Comparison of ENCODE assay signal across 8 cellular contexts in genomic region chr19:41397086-41398041, GRCh38. TPM values are rescaled to one million over a fixed set of nuclear protein-coding genes. Genes with fewer than 3 reads are reported as not detected.
DNase-seq lines count a peak whose midpoint lies in the region; ATAC-seq and TF ChIP-seq lines count a peak whose summit lies in the region.

Gene BCKDHA, plus strand, starts transcription at chr19:41397818. Its CDS starts 10 bp downstream, at chr19:41397828.
Gene EXOSC5, minus strand, starts transcription at chr19:41397359. Its CDS starts 31 bp downstream, at chr19:41397328.

- H3K9me3 Mint-ChIP-seq in activated T-helper 2 cell treated with anti-CD3 and anti-CD28 coated beads, Interferon-gamma antibody, Interleukin-2, Interleukin-4, amounts not matched to agents 10 μg/mL and 5 μg/mL and 100 μg/mL, durations not matched to agents 14 hours and 24 hours and 36 hours: no peaks in the 10 kb centered on the region
- H3K9me3 Mint-ChIP-seq in naive thymus-derived CD4-positive, alpha-beta T cell: no peaks in the 10 kb centered on the region
- H3K9me3 Mint-ChIP-seq in stimulated activated naive B cell treated with anti-CD40 and anti-IgM and Interleukin-4, amounts not matched to agents 10 μg/mL and 1 μg/mL and 100 μg/mL, for 72 hours: no peaks in the 10 kb centered on the region

- H3K27ac Mint-ChIP-seq in activated T-helper 2 cell treated with anti-CD3 and anti-CD28 coated beads, Interferon-gamma antibody, Interleukin-2, Interleukin-4, amounts not matched to agents 10 μg/mL and 5 μg/mL and 100 μg/mL, durations not matched to agents 14 hours and 24 hours and 36 hours: peak within 1 kb of the TSS; percentile 99
- peak within 1 kb of the TSS; percentile 99 to 100 (median 100) for H3K27ac Mint-ChIP-seq in naive thymus-derived CD4-positive, alpha-beta T cell
- H3K27ac Mint-ChIP-seq in stimulated activated naive B cell treated with anti-CD40 and anti-IgM and Interleukin-4, amounts not matched to agents 10 μg/mL and 1 μg/mL and 100 μg/mL, for 72 hours: peak within 1 kb of the TSS; percentile 100

- TF ChIP-seq CTCF in RWPE2 (IDR thresholded peaks at IDR 0.05; ENCODE audit: poor library complexity, severe bottlenecking) (no peak), fibroblast of lung (conservative IDR thresholded peaks at IDR 0.05 in 1 of 2, IDR thresholded peaks at IDR 0.05 in 1 of 2; ENCODE audit: low read depth in 1 of 2, low read length in 2 of 2) (no peak)

- H3K4me3 Mint-ChIP-seq in activated T-helper 2 cell treated with anti-CD3 and anti-CD28 coated beads, Interferon-gamma antibody, Interleukin-2, Interleukin-4, amounts not matched to agents 10 μg/mL and 5 μg/mL and 100 μg/mL, durations not matched to agents 14 hours and 24 hours and 36 hours (ENCODE audit: low read depth): peak within 1 kb of the TSS; percentile 95
- H3K4me3 Mint-ChIP-seq in naive thymus-derived CD4-positive, alpha-beta T cell: peak within 1 kb of the TSS; percentile 95 to 99 (median 98)
- peak within 1 kb of the TSS; percentile 100 for H3K4me3 Mint-ChIP-seq in stimulated activated naive B cell treated with anti-CD40 and anti-IgM and Interleukin-4, amounts not matched to agents 10 μg/mL and 1 μg/mL and 100 μg/mL, for 72 hours

- POLR2A ChIA-PET in naive thymus-derived CD4-positive, alpha-beta T cell (lab: Charles Lee): interaction anchor here (0.6 to 4.3 kb wide), 5 partner anchors 33 to 957 kb away, joined by 3 to 20 read pairs (median 4); partner anchors contain the start of gene B9D2

- peaks cover 7% of the 10 kb centered on the region for H3K79me2 ChIP-seq in fibroblast of lung (ENCODE audit: control insufficient read depth, insufficient read depth, low read length)

- H3K36me3 Mint-ChIP-seq in activated T-helper 2 cell treated with anti-CD3 and anti-CD28 coated beads, Interferon-gamma antibody, Interleukin-2, Interleukin-4, amounts not matched to agents 10 μg/mL and 5 μg/mL and 100 μg/mL, durations not matched to agents 14 hours and 24 hours and 36 hours (ENCODE audit: low read depth): peaks cover 18% of the 10 kb centered on the region
- H3K36me3 Mint-ChIP-seq in naive thymus-derived CD4-positive, alpha-beta T cell: peaks cover 0 to 10% (median 7%) of the 10 kb centered on the region in 5 donors
- H3K36me3 Mint-ChIP-seq in stimulated activated naive B cell treated with anti-CD40 and anti-IgM and Interleukin-4, amounts not matched to agents 10 μg/mL and 1 μg/mL and 100 μg/mL, for 72 hours: peaks cover 11 to 23% of the 10 kb centered on the region in 2 donors

- H3K27ac ChIP-seq in RWPE2 (ENCODE audit: poor library complexity, severe bottlenecking) (peak within 1 kb of the TSS; percentile 48), fibroblast of lung (ENCODE audit: insufficient read depth, low read length) (peak within 1 kb of the TSS; percentile 96)
- H3K27ac ChIP-seq in naive thymus-derived CD4-positive, alpha-beta T cell (ENCODE audit: low read depth, low read length): peak within 1 kb of the TSS; percentile 89

- H4K20me1 ChIP-seq in fibroblast of lung (ENCODE audit: control insufficient read depth, extremely low read depth, insufficient read depth, low read length): no peaks in the 10 kb centered on the region

- H3K9ac ChIP-seq in fibroblast of lung (ENCODE audit: insufficient read depth, low read length): peak within 1 kb of the TSS; percentile 93

- no peaks in the 10 kb centered on the region for H3K9me3 ChIP-seq in RWPE2 (ENCODE audit: severe bottlenecking)
- no peaks in the 10 kb centered on the region for H3K9me3 ChIP-seq in fibroblast of lung (ENCODE audit: control insufficient read depth, insufficient read depth, low read depth, low read length)
- H3K9me3 ChIP-seq in naive thymus-derived CD4-positive, alpha-beta T cell (ENCODE audit: control insufficient read depth in 2 of 3, low read length in 3 of 3): no peaks in the 10 kb centered on the region

- peaks cover 26% of the 10 kb centered on the region for H3K4me1 Mint-ChIP-seq in activated T-helper 2 cell treated with anti-CD3 and anti-CD28 coated beads, Interferon-gamma antibody, Interleukin-2, Interleukin-4, amounts not matched to agents 10 μg/mL and 5 μg/mL and 100 μg/mL, durations not matched to agents 14 hours and 24 hours and 36 hours (ENCODE audit: low read depth)
- peaks cover 33 to 61% (median 50%) of the 10 kb centered on the region in 7 donors for H3K4me1 Mint-ChIP-seq in naive thymus-derived CD4-positive, alpha-beta T cell
- H3K4me1 Mint-ChIP-seq in stimulated activated naive B cell treated with anti-CD40 and anti-IgM and Interleukin-4, amounts not matched to agents 10 μg/mL and 1 μg/mL and 100 μg/mL, for 72 hours: peaks cover 26 to 59% of the 10 kb centered on the region in 2 donors

- DNase-seq in EH (ENCODE audit: low read depth): peak; percentile 100
- peak; percentile 99 for DNase-seq in H4 (ENCODE audit: low spot score)
- DNase-seq in LoVo (ENCODE audit: low spot score): peak; percentile 100
- DNase-seq in RWPE2 (ENCODE audit: low spot score): peak; percentile 99
- peak; percentile 99 for DNase-seq in activated T-helper 2 cell treated with anti-CD3 and anti-CD28 coated beads, Interferon-gamma antibody, Interleukin-2, Interleukin-4, amounts not matched to agents 10 μg/mL and 5 μg/mL and 100 μg/mL, durations not matched to agents 14 hours and 24 hours and 36 hours (ENCODE audit: low spot score)
- peak; percentile 99 to 100 for DNase-seq in fibroblast of lung (ENCODE audit: low read depth in 2 of 2)
- peak; percentile 96 to 100 (median 99) for DNase-seq in naive thymus-derived CD4-positive, alpha-beta T cell
- peak; percentile 99 for DNase-seq in stimulated activated naive B cell treated with anti-CD40 and anti-IgM and Interleukin-4, amounts not matched to agents 10 μg/mL and 1 μg/mL and 100 μg/mL, for 72 hours

- intact Hi-C loops in activated T-helper 2 cell treated with anti-CD3 and anti-CD28 coated beads, Interferon-gamma antibody, Interleukin-2, Interleukin-4, amounts not matched to agents 10 μg/mL and 5 μg/mL and 100 μg/mL, durations not matched to agents 14 hours and 24 hours and 36 hours (cut with micrococcal nuclease): loop anchor here (1.0 kb wide), 3 partner anchors 34 to 133 kb away; partner anchors contain the start of genes DMAC2 and HNRNPUL1
- intact Hi-C loops in naive thymus-derived CD4-positive, alpha-beta T cell (cut with micrococcal nuclease): loop anchor here (1.0 to 10.0 kb wide), 13 partner anchors 33 to 1025 kb away; partner anchors contain the start of genes B9D2 (in 2 of the 2), CCDC97 (in 2 of the 2), DMAC2 (in 2 of the 2) and SNRPA (in 2 of the 2)

- H2AFZ ChIP-seq in fibroblast of lung (ENCODE audit: low read length): peak within 1 kb of the TSS; percentile 96

- H3K4me3 ChIP-seq in RWPE2 (ENCODE audit: severe bottlenecking) (peak within 1 kb of the TSS; percentile 78), fibroblast of lung (replicated peaks in 1 of 4; ENCODE audit: control extremely low read depth in 1 of 4, insufficient read depth in 1 of 4, low read depth in 3 of 4, low read length in 4 of 4) (peak within 1 kb of the TSS; percentile 87 to 100 (median 89))
- peak within 1 kb of the TSS; percentile 96 for H3K4me3 ChIP-seq in naive thymus-derived CD4-positive, alpha-beta T cell (ENCODE audit: low read length)

- CTCF ChIA-PET in naive thymus-derived CD4-positive, alpha-beta T cell (lab: Charles Lee): no interaction called here

- no peaks in the 10 kb centered on the region for H3K27me3 Mint-ChIP-seq in activated T-helper 2 cell treated with anti-CD3 and anti-CD28 coated beads, Interferon-gamma antibody, Interleukin-2, Interleukin-4, amounts not matched to agents 10 μg/mL and 5 μg/mL and 100 μg/mL, durations not matched to agents 14 hours and 24 hours and 36 hours (ENCODE audit: low read depth)
- H3K27me3 Mint-ChIP-seq in naive thymus-derived CD4-positive, alpha-beta T cell: no peaks in the 10 kb centered on the region
- no peaks in the 10 kb centered on the region for H3K27me3 Mint-ChIP-seq in stimulated activated naive B cell treated with anti-CD40 and anti-IgM and Interleukin-4, amounts not matched to agents 10 μg/mL and 1 μg/mL and 100 μg/mL, for 72 hours

- ATAC-seq in RWPE2 (ENCODE audit: low read depth): peak; percentile 93
- peak; percentile 99 for ATAC-seq in naive thymus-derived CD4-positive, alpha-beta T cell
- peak; percentile 96 to 99 for ATAC-seq in stimulated activated naive B cell treated with anti-CD40 and anti-IgM and Interleukin-4, amounts not matched to agents 10 μg/mL and 1 μg/mL and 100 μg/mL, for 72 hours (replicated peaks)

- H3K4me1 ChIP-seq in RWPE2 (ENCODE audit: insufficient read depth, poor library complexity, severe bottlenecking): peaks cover 3% of the 10 kb centered on the region
- H3K4me1 ChIP-seq in fibroblast of lung (ENCODE audit: control insufficient read depth, extremely low read depth, insufficient read depth, low read length): peaks cover 4% of the 10 kb centered on the region
- H3K4me1 ChIP-seq in naive thymus-derived CD4-positive, alpha-beta T cell (ENCODE audit: control insufficient read depth in 2 of 2, insufficient read depth in 2 of 2, low read length in 2 of 2): peaks cover 19 to 23% of the 10 kb centered on the region in 2 donors

- H3K36me3 ChIP-seq in RWPE2 (ENCODE audit: low read depth): no peaks in the 10 kb centered on the region
- H3K36me3 ChIP-seq in fibroblast of lung (ENCODE audit: control insufficient read depth, insufficient read depth, low read length): no peaks in the 10 kb centered on the region
- H3K36me3 ChIP-seq in naive thymus-derived CD4-positive, alpha-beta T cell (ENCODE audit: control insufficient read depth in 2 of 3, insufficient read depth in 3 of 3, low read length in 3 of 3): peaks cover 0 to 16% (median 0%) of the 10 kb centered on the region in 3 experiments

- peak within 1 kb of the TSS; percentile 89 for H3K4me2 ChIP-seq in fibroblast of lung (ENCODE audit: extremely low read depth, insufficient read depth, low read length)

- H3K27me3 ChIP-seq in RWPE2 (ENCODE audit: insufficient read depth, poor library complexity, severe bottlenecking) (no peaks in the 10 kb centered on the region), fibroblast of lung (ENCODE audit: control insufficient read depth, insufficient read depth, low read length) (no peaks in the 10 kb centered on the region)
- H3K27me3 ChIP-seq in naive thymus-derived CD4-positive, alpha-beta T cell (ENCODE audit: control insufficient read depth in 2 of 2, insufficient read depth in 2 of 2, low read length in 2 of 2): no peaks in the 10 kb centered on the region

RNA-seq across cellular contexts. Expression of gene BCKDHA, which starts in this region (rescaled TPM):
- total RNA-seq in H4 (2014; rRNA removed; shearing (Covaris generic)): 32.6 and 47.7 TPM in 2 replicates
- 18.9 and 20.5 TPM in 2 replicates for total RNA-seq in activated T-helper 2 cell treated with anti-CD3 and anti-CD28 coated beads, Interferon-gamma antibody, Interleukin-2, Interleukin-4, amounts not matched to agents 10 μg/mL and 5 μg/mL and 100 μg/mL, durations not matched to agents 14 hours and 24 hours and 36 hours
- 30.0 and 30.7 TPM in 2 replicates for total RNA-seq in fibroblast of lung
- 11.2 and 15.1 TPM in 2 replicates for polyA plus RNA-seq in fibroblast of lung
- 20.0 and 22.3 TPM in 2 replicates for polyA plus RNA-seq in fibroblast of lung (2012)
- polyA minus RNA-seq in fibroblast of lung (ENCODE audit: low replicate concordance): 7.1 and 19.5 TPM in 2 replicates
- total RNA-seq in naive thymus-derived CD4-positive, alpha-beta T cell: 10 to 100 TPM; 19.4 to 25.0 (median 20.5) TPM
- polyA plus RNA-seq in naive thymus-derived CD4-positive, alpha-beta T cell: 10 to 100 TPM; 45.1 to 55.9 TPM

RNA-seq across cellular contexts. Expression of gene EXOSC5, which starts in this region (rescaled TPM):
- 28.5 and 28.9 TPM in 2 replicates for total RNA-seq in H4 (2014; rRNA removed; shearing (Covaris generic))
- 50.4 and 54.3 TPM in 2 replicates for total RNA-seq in activated T-helper 2 cell treated with anti-CD3 and anti-CD28 coated beads, Interferon-gamma antibody, Interleukin-2, Interleukin-4, amounts not matched to agents 10 μg/mL and 5 μg/mL and 100 μg/mL, durations not matched to agents 14 hours and 24 hours and 36 hours
- total RNA-seq in fibroblast of lung: 10.7 and 14.1 TPM in 2 replicates
- 5.0 and 10.0 TPM in 2 replicates for polyA plus RNA-seq in fibroblast of lung
- polyA plus RNA-seq in fibroblast of lung (2012): 8.0 and 16.1 TPM in 2 replicates
- 4.2 and 6.1 TPM in 2 replicates for polyA minus RNA-seq in fibroblast of lung (ENCODE audit: low replicate concordance)
- total RNA-seq in naive thymus-derived CD4-positive, alpha-beta T cell: 10 to 100 TPM; 15.0 to 37.5 (median 20.6) TPM
- polyA plus RNA-seq in naive thymus-derived CD4-positive, alpha-beta T cell: 10 to 100 TPM; 76.0 to 84.8 TPM

Comparison
In these comparisons a context has a peak if more than half of its experiments do, and no peak if none do; other contexts are left out.
1. Peak in every context shown above with its lines: DNase-seq, ATAC-seq, H3K4me3 ChIP-seq and H3K27ac ChIP-seq.
2. RNA of gene EXOSC5 (polyA plus RNA-seq): 76.0 to 84.8 TPM in naive thymus-derived CD4-positive, alpha-beta T cell; 5.0 to 16.1 TPM in fibroblast of lung; every median in the first group is over 4 times any median in the second.